Comparison of ENCODE assay signal across 8 cellular contexts in genomic region chr7:130365511-130366441, GRCh38. TPM values are rescaled to one million over a fixed set of nuclear protein-coding genes. Genes with fewer than 3 reads are reported as not detected.
A peak's percentile ranks its signal among the peaks of the same experiment; 100 is the strongest.
DNase-seq lines count a peak whose midpoint lies in the region; ATAC-seq, FAIRE-seq and TF ChIP-seq lines count a peak whose summit lies in the region.
"Had no signal": no experiment of that assay in that cellular context is flagged by ENCODE, and none has a peak within 500 bp of the region (broad histone marks: within the 10 kb centered on the region; RNA-seq: fewer than 3 reads in every experiment).

No MANE protein-coding gene starts in this region.

- H3K27me3 ChIP-seq in fibroblast of lung (ENCODE audit: control insufficient read depth, insufficient read depth, low read length), result no peaks in the 10 kb centered on the region
- H3K27me3 ChIP-seq in small intestine (ENCODE audit: control insufficient read depth in 2 of 2, insufficient read depth in 2 of 2, low read length in 2 of 2), result no peaks in the 10 kb centered on the region
- H3K27me3 ChIP-seq: upper lobe of left lung had no signal

- no peak for TF ChIP-seq CTCF in fibroblast of lung (conservative IDR thresholded peaks at IDR 0.05 in 1 of 2, IDR thresholded peaks at IDR 0.05 in 1 of 2; ENCODE audit: low read depth in 1 of 2, low read length in 2 of 2)

- H3K9me3 ChIP-seq in fibroblast of lung (ENCODE audit: control insufficient read depth, insufficient read depth, low read depth, low read length), result no peaks in the 10 kb centered on the region
- H3K9me3 ChIP-seq in small intestine (ENCODE audit: control insufficient read depth, low read depth), result no peaks in the 10 kb centered on the region
- H3K9me3 ChIP-seq: upper lobe of left lung had no signal

- no peaks in the 10 kb centered on the region for H3K36me3 ChIP-seq in fibroblast of lung (ENCODE audit: control insufficient read depth, insufficient read depth, low read length)
- no peaks in the 10 kb centered on the region for H3K36me3 ChIP-seq in small intestine (ENCODE audit: control insufficient read depth in 2 of 2, insufficient read depth in 2 of 2, low read length in 2 of 2)
- H3K36me3 ChIP-seq: upper lobe of left lung had no signal

- H3K4me1 ChIP-seq in fibroblast of lung (ENCODE audit: control insufficient read depth, extremely low read depth, insufficient read depth, low read length) (peaks cover 40% of the 10 kb centered on the region), small intestine (ENCODE audit: control insufficient read depth in 2 of 2, insufficient read depth in 1 of 2, low read depth in 1 of 2, low read length in 1 of 2) (peaks cover 0 to 2% of the 10 kb centered on the region in 2 donors)

- H3K4me3 ChIP-seq in fibroblast of lung (replicated peaks in 1 of 4; ENCODE audit: control extremely low read depth in 1 of 4, insufficient read depth in 1 of 4, low read depth in 3 of 4, low read length in 4 of 4), result no peak overlapping the region
- no peak overlapping the region for H3K4me3 ChIP-seq in small intestine (ENCODE audit: low read depth in 1 of 2, low read length in 2 of 2)
- H3K4me3 ChIP-seq: upper lobe of left lung had no signal

- no peaks in the 10 kb centered on the region for H4K20me1 ChIP-seq in fibroblast of lung (ENCODE audit: control insufficient read depth, extremely low read depth, insufficient read depth, low read length)

- WGBS in small intestine, 3 donors, result 30 to 51% (median 37%) methylated on average over 15 of the region's 15 CpGs

- DNase-seq in GM18507 (ENCODE audit: extremely low spot score, insufficient read length, low read depth) (peak; percentile 35), NCI-H526 treated with DMSO at 0.1 percent for 48 hours (lab: John Stamatoyannopoulos, UW) (peak; percentile 22), fibroblast of lung (ENCODE audit: low read depth in 2 of 2) (peak; percentile 65 to 99), small intestine (peak; percentile 32)
- DNase-seq: upper lobe of left lung had no signal

- no peaks in the 10 kb centered on the region for H3K79me2 ChIP-seq in fibroblast of lung (ENCODE audit: control insufficient read depth, insufficient read depth, low read length)

- H2AFZ ChIP-seq in fibroblast of lung (ENCODE audit: low read length), result no peak overlapping the region

- no peak for FAIRE-seq in GM18507 (lab: Jason Lieb, UNC)
- FAIRE-seq in small intestine (lab: Jason Lieb, UNC), result no peak

- no peak overlapping the region for H3K9ac ChIP-seq in fibroblast of lung (ENCODE audit: insufficient read depth, low read length)

- no peak overlapping the region for H3K4me2 ChIP-seq in fibroblast of lung (ENCODE audit: extremely low read depth, insufficient read depth, low read length)

- H3K27ac ChIP-seq in fibroblast of lung (ENCODE audit: insufficient read depth, low read length) (peak overlapping the region; percentile 54), small intestine (ENCODE audit: low read depth in 1 of 2, low read length in 1 of 2) (peak overlapping the region in 1 of 2 donors; percentile 10)
- H3K27ac ChIP-seq: upper lobe of left lung had no signal

- ATAC-seq in HG03103 (IDR thresholded peaks at IDR 0.05; ENCODE audit: low read depth, unreplicated experiment) (peak; percentile 72), GM18909 (IDR thresholded peaks at IDR 0.05; ENCODE audit: poor library complexity, unreplicated experiment) (no peak), GM19023 (IDR thresholded peaks at IDR 0.05; ENCODE audit: unreplicated experiment) (no peak)

RNA-seq across cellular contexts. Expression of gene CPA1, which starts 14.5 kb away (rescaled TPM):
- total RNA-seq in fibroblast of lung, result under 0.01 TPM in 1 of 2 replicates, not detected in the other
- polyA plus RNA-seq in fibroblast of lung, result 0.12 TPM in 1 of 2 replicates, not detected in the other
- 0.18 and 0.19 TPM in 2 replicates for polyA plus RNA-seq in fibroblast of lung (2012)
- polyA minus RNA-seq in fibroblast of lung (ENCODE audit: low replicate concordance), result not detected in 2 replicates
- 10 to 100 TPM in 2 of 3 donors, under 1 TPM in 1; 0.28 to 12.7 (median 12.2) TPM for polyA plus RNA-seq in small intestine

RNA-seq across cellular contexts. Expression of gene CPA5, which starts 21.2 kb away (rescaled TPM):
- total RNA-seq in fibroblast of lung, result not detected in 2 replicates
- not detected in 2 replicates for polyA plus RNA-seq in fibroblast of lung
- 0.09 and 0.31 TPM in 2 replicates for polyA plus RNA-seq in fibroblast of lung (2012)
- polyA minus RNA-seq in fibroblast of lung (ENCODE audit: low replicate concordance), result not detected in 2 replicates
- under 1 TPM in 1 of 3 donors, not detected in 2; 0.04 TPM for polyA plus RNA-seq in small intestine
- total RNA-seq: upper lobe of left lung had no signal

Comparison
In these comparisons a context has a peak if more than half of its experiments do, and no peak if none do; other contexts are left out.
1. DNase-seq: peak in every context shown above with its lines; median percentile 82 in fibroblast of lung; 35 in GM18507; 32 in small intestine; 22 in NCI-H526 treated with DMSO at 0.1 percent for 48 hours.